In genomic region chr4:80409798-80410197, GRCh38 we compare ENCODE assay signal across 29 cellular contexts.
"Had no signal": no experiment of that assay in that cellular context is flagged by ENCODE, and none has a peak within 500 bp of the region (broad histone marks: within the 10 kb centered on the region; RNA-seq: fewer than 3 reads in every experiment).

No MANE protein-coding gene starts in this region.

- H3K36me3 ChIP-seq: neutrophil, pancreas, right lobe of liver, spleen, thoracic aorta, thyroid gland, tibial nerve, upper lobe of left lung, vagina had no signal

- H3K9me3 ChIP-seq: neutrophil, pancreas, psoas muscle, right lobe of liver, spleen, thoracic aorta, thyroid gland, tibial nerve, upper lobe of left lung, vagina had no signal

- H3K4me3 ChIP-seq: pancreas, psoas muscle, right lobe of liver, skin epidermis, smooth muscle cell, spleen, thoracic aorta, thyroid gland, tibial nerve, upper lobe of left lung, vagina had no signal

- ATAC-seq: naive thymus-derived CD4-positive, alpha-beta T cell; natural killer cell; pancreas; psoas muscle; right lobe of liver; stimulated activated memory B cell treated with anti-CD40 and anti-IgM and Interleukin-4, amounts not matched to agents 10 μg/mL and 1 μg/mL and 100 μg/mL, for 72 hours; stimulated activated naive CD8-positive, alpha-beta T cell treated with anti-CD3 and anti-CD28 coated beads, Interleukin-15, amount 100 ng/mL, for 72 hours; stimulated activated naive CD8-positive, alpha-beta T cell treated with anti-CD3 and anti-CD28 coated beads, Interleukin-15, Interleukin-2, amounts not matched to agents 100 U/mL and 50 U/mL, for 24 hours had no signal

- H3K4me2 ChIP-seq: smooth muscle cell had no signal

- H3K4me1 ChIP-seq: pancreas, psoas muscle, right lobe of liver, spleen, thyroid gland, tibial nerve, upper lobe of left lung, vagina had no signal

- H3K27ac Mint-ChIP-seq: naive thymus-derived CD4-positive, alpha-beta T cell; natural killer cell; nephron progenitor cell; progenitor cell of endocrine pancreas; stimulated activated memory B cell treated with anti-CD40 and anti-IgM and Interleukin-4, amounts not matched to agents 10 μg/mL and 1 μg/mL and 100 μg/mL, for 72 hours; stimulated activated naive CD8-positive, alpha-beta T cell treated with anti-CD3 and anti-CD28 coated beads, Interleukin-15, amount 100 ng/mL, for 72 hours had no signal

- H3K27me3 ChIP-seq: neutrophil, right lobe of liver, spleen, thyroid gland, tibial nerve, upper lobe of left lung, vagina had no signal

- H3K4me1 Mint-ChIP-seq: natural killer cell; nephron progenitor cell; neural crest cell; stimulated activated memory B cell treated with anti-CD40 and anti-IgM and Interleukin-4, amounts not matched to agents 10 μg/mL and 1 μg/mL and 100 μg/mL, for 72 hours; stimulated activated naive CD8-positive, alpha-beta T cell treated with anti-CD3 and anti-CD28 coated beads, Interleukin-15, amount 100 ng/mL, for 72 hours had no signal

- DNase-seq: naive thymus-derived CD4-positive, alpha-beta T cell; natural killer cell; nephron progenitor cell; nucleus accumbens; pancreas; psoas muscle; right cardiac atrium; right lobe of liver; spleen; stimulated activated CD4-positive, alpha-beta T cell treated with anti-CD3 and anti-CD28 coated beads, Interleukin-12 subunit alpha, Interleukin-12 subunit beta, amount 100 ng/mL, for 4 hours; stimulated activated CD4-positive, alpha-beta T cell treated with anti-CD3 and anti-CD28 coated beads, Interleukin-1b, Interleukin-23, amount 100 ng/mL, for 48 hours; stimulated activated CD4-positive, alpha-beta T cell treated with anti-CD3 and anti-CD28 coated beads, Interleukin-4, amount 100 ng/mL, for 1 hour; stimulated activated CD4-positive, alpha-beta T cell treated with anti-CD3 and anti-CD28 coated beads, Interleukin-4, amount 100 ng/mL, for 4 hours; stimulated activated CD8-positive, alpha-beta memory T cell treated with anti-CD3 and anti-CD28 coated beads, Interleukin-4, amount 100 ng/mL, for 48 hours; stimulated activated naive CD4-positive, alpha-beta T cell; stimulated activated naive CD8-positive, alpha-beta T cell treated with anti-CD3 and anti-CD28 coated beads, Interleukin-15, amount 100 ng/mL, for 72 hours; stimulated activated naive CD8-positive, alpha-beta T cell treated with anti-CD3 and anti-CD28 coated beads, Interleukin-15, Interleukin-2, amounts not matched to agents 100 U/mL and 50 U/mL, for 24 hours; thyroid gland; trophoblast cell; upper lobe of left lung had no signal

- H3K27me3 Mint-ChIP-seq: progenitor cell of endocrine pancreas; stimulated activated memory B cell treated with anti-CD40 and anti-IgM and Interleukin-4, amounts not matched to agents 10 μg/mL and 1 μg/mL and 100 μg/mL, for 72 hours; stimulated activated naive CD8-positive, alpha-beta T cell treated with anti-CD3 and anti-CD28 coated beads, Interleukin-15, amount 100 ng/mL, for 72 hours had no signal

- H3K36me3 Mint-ChIP-seq: naive thymus-derived CD4-positive, alpha-beta T cell; natural killer cell; stimulated activated memory B cell treated with anti-CD40 and anti-IgM and Interleukin-4, amounts not matched to agents 10 μg/mL and 1 μg/mL and 100 μg/mL, for 72 hours had no signal

- H3K4me3 Mint-ChIP-seq: naive thymus-derived CD4-positive, alpha-beta T cell; natural killer cell; nephron progenitor cell; neural crest cell; stimulated activated memory B cell treated with anti-CD40 and anti-IgM and Interleukin-4, amounts not matched to agents 10 μg/mL and 1 μg/mL and 100 μg/mL, for 72 hours; stimulated activated naive CD8-positive, alpha-beta T cell treated with anti-CD3 and anti-CD28 coated beads, Interleukin-15, amount 100 ng/mL, for 72 hours had no signal

- H3K9me3 Mint-ChIP-seq: natural killer cell; nephron progenitor cell; neural crest cell; stimulated activated memory B cell treated with anti-CD40 and anti-IgM and Interleukin-4, amounts not matched to agents 10 μg/mL and 1 μg/mL and 100 μg/mL, for 72 hours; stimulated activated naive CD8-positive, alpha-beta T cell treated with anti-CD3 and anti-CD28 coated beads, Interleukin-15, amount 100 ng/mL, for 72 hours had no signal

- H3K27ac ChIP-seq: neutrophil, pancreas, psoas muscle, right lobe of liver, skin epidermis, spleen, thoracic aorta, thyroid gland, tibial nerve, upper lobe of left lung, vagina had no signal
